In genomic region chr17:82309656-82310570, GRCh38 we compare ENCODE assay signal across 29 cellular contexts. TPM values are rescaled to one million over a fixed set of nuclear protein-coding genes. Genes with fewer than 3 reads are reported as not detected.
A peak's percentile ranks its signal among the peaks of the same experiment; 100 is the strongest.
DNase-seq lines count a peak whose midpoint lies in the region; ATAC-seq, FAIRE-seq and TF ChIP-seq lines count a peak whose summit lies in the region.
"Had no signal": no experiment of that assay in that cellular context is flagged by ENCODE, and none has a peak within 500 bp of the region (broad histone marks: within the 10 kb centered on the region; RNA-seq: fewer than 3 reads in every experiment).

No MANE protein-coding gene starts in this region.

- H3K36me3 Mint-ChIP-seq in CD4-positive, alpha-beta T cell (ENCODE audit: low read depth): peaks cover 13% of the 10 kb centered on the region
- H3K36me3 Mint-ChIP-seq: memory B cell had no signal

- no peak for ATAC-seq in CD4-positive, alpha-beta T cell (ENCODE audit: poor library complexity)
- ATAC-seq in DND-41 (ENCODE audit: insufficient read depth, low read depth) (no peak), GM12878 (no peak), right lobe of liver (peak; percentile 50 to 75 (median 68))
- ATAC-seq: effector memory CD8-positive, alpha-beta T cell; T-cell had no signal

- H4K20me1 ChIP-seq in DND-41 (ENCODE audit: insufficient read depth, low read length) (no peaks in the 10 kb centered on the region), GM12878 (ENCODE audit: control insufficient read depth, insufficient read depth) (no peaks in the 10 kb centered on the region)

- DNase-seq in CD4-positive, alpha-beta T cell: no peak
- DNase-seq in DND-41 (no peak), GM12878 (ENCODE audit: low read depth, low spot score) (no peak), right lobe of liver (peak in 1 of 3 donors; percentile 22), brain microvascular endothelial cell (no peak), HCEC 1CT (no peak), NCI-H1436 (lab: John Stamatoyannopoulos, UW) (no peak)
- no peak for DNase-seq in activated CD8-positive, alpha-beta memory T cell treated with anti-CD3 and anti-CD28 coated beads, Interleukin-2, amount 50 U/mL, for 4 hours
- DNase-seq: activated CD4-positive, alpha-beta T cell treated with anti-CD3 and anti-CD28 coated beads, Interleukin-2, amount 50 U/mL, for 4 hours; activated CD8-positive, alpha-beta memory T cell treated with anti-CD3 and anti-CD28 coated beads, Interleukin-2, amount 50 U/mL, for 48 hours; activated effector memory CD4-positive, alpha-beta T cell treated with Interleukin-2 at 50 U/mL for 16 hours; caudate nucleus; cortex of kidney; effector memory CD8-positive, alpha-beta T cell; immature natural killer cell; NCI-H1694; NCI-H2171 treated with DMSO at 0.1 percent for 48 hours; NCI-H510A; retina; spleen; T-cell had no signal

- H3K4me3 ChIP-seq in DND-41 (ENCODE audit: low read depth in 1 of 2, low read length in 2 of 2) (no peak overlapping the region), GM12878 (no peak overlapping the region), right lobe of liver (no peak overlapping the region), brain microvascular endothelial cell (ENCODE audit: low read depth, low read length) (no peak overlapping the region)
- H3K4me3 ChIP-seq: ovary, spleen, tibial nerve had no signal

- H3K27me3 ChIP-seq in CD4-positive, alpha-beta T cell (ENCODE audit: control insufficient read depth, insufficient read depth, low read length): no peaks in the 10 kb centered on the region
- no peaks in the 10 kb centered on the region for H3K27me3 ChIP-seq in DND-41 (ENCODE audit: insufficient read depth, low read length, poor library complexity)
- peaks cover 0 to 2% of the 10 kb centered on the region in 2 experiments; a peak in 2 of 4 replicates for H3K27me3 ChIP-seq in GM12878 (replicated peaks in 1 of 2; ENCODE audit: control insufficient read depth in 2 of 2, insufficient read depth in 2 of 2, low read length in 1 of 2)
- no peaks in the 10 kb centered on the region for H3K27me3 ChIP-seq in right lobe of liver
- peaks cover 13% of the 10 kb centered on the region for H3K27me3 ChIP-seq in brain microvascular endothelial cell (replicated peaks)
- H3K27me3 ChIP-seq: ovary had no signal

- FAIRE-seq in GM12878 (lab: Jason Lieb, UNC): no peak
- FAIRE-seq: TTC549 had no signal

- in situ Hi-C loops in GM12878 (cut with MboI): no loop called here
- in situ Hi-C loops in brain microvascular endothelial cell (cut with HindIII; ENCODE audit: low pct_ligation_motif_present, low sequenced_read_pairs): no loop called here

- H3K4me1 Mint-ChIP-seq in CD4-positive, alpha-beta T cell (ENCODE audit: low read depth): peaks cover 31% of the 10 kb centered on the region

- no peak for TF ChIP-seq CTCF in CD4-positive, alpha-beta T cell (IDR thresholded peaks at IDR 0.05)
- TF ChIP-seq CTCF in DND-41 (IDR thresholded peaks at IDR 0.05; ENCODE audit: borderline replicate concordance, extremely low read depth, low read length, poor library complexity, severe bottlenecking): no peak
- TF ChIP-seq CTCF in GM12878 (IDR thresholded peaks at IDR 0.05 in 2 of 3, conservative IDR thresholded peaks at IDR 0.05 in 1 of 3; ENCODE audit: control insufficient read depth in 2 of 3, extremely low read depth in 1 of 3, insufficient read depth in 1 of 3, low read depth in 3 of 3, low read length in 3 of 3): no peak
- TF ChIP-seq CTCF in right lobe of liver (IDR thresholded peaks at IDR 0.05): no peak
- TF ChIP-seq CTCF in brain microvascular endothelial cell (IDR thresholded peaks at IDR 0.05; ENCODE audit: low read depth, low read length, missing control alignments): no peak

- SMC1A ChIA-PET in GM12878 (lab: Charles Lee; ENCODE audit: uncharacterized antibody, unreplicated experiment): interaction anchor here (1.6 to 2.5 kb wide), 2 partner anchors 9 to 11 kb away, joined by 4 to 9 read pairs; no protein-coding TSS in a partner anchor

- no peaks in the 10 kb centered on the region for H3K9me3 ChIP-seq in CD4-positive, alpha-beta T cell (ENCODE audit: control insufficient read depth, low read length)
- H3K9me3 ChIP-seq in DND-41 (ENCODE audit: insufficient read depth, low read length, severe bottlenecking): no peaks in the 10 kb centered on the region
- H3K9me3 ChIP-seq in GM12878 (replicated peaks; ENCODE audit: control insufficient read depth, insufficient read depth, low read length): no peaks in the 10 kb centered on the region
- no peaks in the 10 kb centered on the region for H3K9me3 ChIP-seq in right lobe of liver
- H3K9me3 ChIP-seq: ovary, spleen, tibial nerve had no signal

- no peak for TF ChIP-seq EP300 in GM12878 (IDR thresholded peaks at IDR 0.05; ENCODE audit: borderline replicate concordance in 1 of 2, control insufficient read depth in 1 of 2, low read depth in 2 of 2, low read length in 2 of 2)

- H2AFZ ChIP-seq in DND-41 (ENCODE audit: low read depth, low read length) (no peak overlapping the region), GM12878 (ENCODE audit: control insufficient read depth, low read depth, low read length) (no peak overlapping the region)

- RAD21 ChIA-PET in GM12878 (lab: Charles Lee; ENCODE audit: unreplicated experiment): interaction anchor here (1.1 kb wide), 1 partner anchor 16 kb away, joined by 3 read pairs; no protein-coding TSS in a partner anchor

- CTCF ChIA-PET in CD4-positive, alpha-beta T cell (lab: Charles Lee): no interaction called here
- CTCF ChIA-PET in GM12878 (lab: Yijun Ruan, JAX): interaction anchor here (0.6 to 1.0 kb wide), 3 partner anchors 9 to 306 kb away, joined by 3 read pairs; no protein-coding TSS in a partner anchor

- no peak overlapping the region for H3K9ac ChIP-seq in DND-41 (ENCODE audit: low read depth, low read length)
- no peak overlapping the region for H3K9ac ChIP-seq in GM12878 (ENCODE audit: control insufficient read depth, insufficient read depth, low read length)

- H3K9me3 Mint-ChIP-seq in CD4-positive, alpha-beta T cell: no peaks in the 10 kb centered on the region
- H3K9me3 Mint-ChIP-seq: effector memory CD8-positive, alpha-beta T cell; IgD-negative memory B cell; immature natural killer cell; memory B cell; T-cell had no signal

- 41% methylated on average over 27 of the region's 27 CpGs for WGBS in GM12878 (ENCODE audit: insufficient coverage, insufficient replicate concordance, low lambda C conversion rate, missing lambda C conversion rate)
- WGBS in right lobe of liver (ENCODE audit: insufficient coverage, low coverage, low lambda C conversion rate, missing lambda C conversion rate): 53% methylated on average over 22 of the region's 27 CpGs

- H3K27me3 Mint-ChIP-seq in CD4-positive, alpha-beta T cell: no peaks in the 10 kb centered on the region
- H3K27me3 Mint-ChIP-seq: effector memory CD8-positive, alpha-beta T cell; T-cell had no signal

- TF ChIP-seq RAD21 in GM12878 (IDR thresholded peaks at IDR 0.05; ENCODE audit: insufficient read depth, low read depth, low read length): no peak

- peaks cover 18% of the 10 kb centered on the region for H3K36me3 ChIP-seq in DND-41 (ENCODE audit: insufficient read depth, low read length)
- H3K36me3 ChIP-seq in GM12878 (ENCODE audit: control insufficient read depth in 2 of 2, insufficient read depth in 2 of 2, low read length in 1 of 2): no peaks in the 10 kb centered on the region
- H3K36me3 ChIP-seq in right lobe of liver: no peaks in the 10 kb centered on the region
- H3K36me3 ChIP-seq in brain microvascular endothelial cell (replicated peaks): no peaks in the 10 kb centered on the region
- H3K36me3 ChIP-seq: ovary, tibial nerve had no signal

- no peak overlapping the region for H3K27ac Mint-ChIP-seq in CD4-positive, alpha-beta T cell
- H3K27ac Mint-ChIP-seq: IgD-negative memory B cell, memory B cell, T-cell had no signal

- H3K27ac ChIP-seq in CD4-positive, alpha-beta T cell (ENCODE audit: low read depth, low read length): no peak overlapping the region
- H3K27ac ChIP-seq in DND-41 (ENCODE audit: low read length): peak overlapping the region; percentile 47
- H3K27ac ChIP-seq in GM12878 (ENCODE audit: control insufficient read depth, insufficient read depth): no peak overlapping the region
- no peak overlapping the region for H3K27ac ChIP-seq in right lobe of liver
- no peak overlapping the region for H3K27ac ChIP-seq in brain microvascular endothelial cell
- H3K27ac ChIP-seq: ovary, RWPE1, spleen, tibial nerve had no signal

- TF ChIP-seq POLR2A in GM12878 (IDR thresholded peaks at IDR 0.05; ENCODE audit: low read depth, low read length) (no peak), right lobe of liver (IDR thresholded peaks at IDR 0.05) (no peak)

- H3K4me2 ChIP-seq in DND-41 (ENCODE audit: insufficient read depth, low read length) (no peak overlapping the region), GM12878 (ENCODE audit: control insufficient read depth, insufficient read depth) (no peak overlapping the region)

- POLR2A ChIA-PET in CD4-positive, alpha-beta T cell (lab: Charles Lee): no interaction called here
- POLR2A ChIA-PET in GM12878 (lab: Charles Lee): interaction anchor here (0.9 to 6.2 kb wide), 2 partner anchors 8 to 18 kb away, joined by 3 to 32 read pairs; no protein-coding TSS in a partner anchor

- H3K4me1 ChIP-seq in DND-41 (ENCODE audit: insufficient read depth, low read length): peaks cover 33% of the 10 kb centered on the region
- H3K4me1 ChIP-seq in GM12878 (ENCODE audit: control insufficient read depth, insufficient read depth, low read length): no peaks in the 10 kb centered on the region; the same call in 1 of the 2 replicates
- H3K4me1 ChIP-seq in right lobe of liver: no peaks in the 10 kb centered on the region

- H3K79me2 ChIP-seq in DND-41 (ENCODE audit: insufficient read depth, low read length) (peaks cover 1% of the 10 kb centered on the region; the same call in 1 of the 2 replicates), GM12878 (ENCODE audit: control insufficient read depth, insufficient read depth, low read length) (no peaks in the 10 kb centered on the region)

- intact Hi-C loops in CD4-positive, alpha-beta T cell (cut with DNase I, micrococcal nuclease): no loop called here
- intact Hi-C loops in GM12878 (cut with micrococcal nuclease; ENCODE audit: unreplicated experiment) (no loop called here), right lobe of liver (cut with DNase I) (no loop called here)

- peak overlapping the region; percentile 63 for H3K4me3 Mint-ChIP-seq in CD4-positive, alpha-beta T cell
- H3K4me3 Mint-ChIP-seq: IgD-negative memory B cell, memory B cell, T-cell had no signal

- no TSS peak for BruUV-seq in GM12878 (replicated peaks; lab: Mats Ljungman, UMichigan)

RNA-seq across cellular contexts. Expression of gene CD7, which starts 7.5 kb away (rescaled TPM):
- 100 to 1,000 TPM; 225 to 234 TPM for total RNA-seq in CD4-positive, alpha-beta T cell
- not detected in 2 replicates for total RNA-seq in GM12878 (2013; cell fraction: nucleolus; rRNA removed)
- total RNA-seq in GM12878 (2014; rRNA removed) (not detected in 2 replicates), GM12878 (2014; rRNA removed; fragmentation: Illumina TruSeq; extraction: Trizol) (not detected in 2 replicates), GM12878 (2021) (0.33 TPM in 1 of 2 replicates, not detected in the other), right lobe of liver (1 to 10 TPM in 4 of 6 experiments, under 1 TPM in 2; 0.31 to 3.2 (median 1.3) TPM)
- not detected for polyA plus RNA-seq in GM12878 (2011; ENCODE audit: low read depth)
- polyA plus RNA-seq in GM12878 (2011; rRNA removed) (not detected in 2 replicates), GM12878 (2014; fragmentation: Illumina TruSeq; extraction: Trizol) (not detected in 2 replicates), GM12878 (2014; fragmentation: Nextera tagmentation; extraction: Ambion mirVana) (not detected), GM12878 (2014; rRNA removed) (0.60 TPM in 1 of 2 replicates, not detected in the other), GM12878 (2016; fragmentation: Nextera tagmentation; extraction: Ambion mirVana) (not detected)
- polyA plus RNA-seq in GM12878 (2011; cell fraction: cytosol; rRNA removed): 0.07 and 0.18 TPM in 2 replicates
- 0.33 and 0.53 TPM in 2 replicates for polyA plus RNA-seq in GM12878 (2011; cell fraction: nucleus; rRNA removed)
- 0.14 TPM in 1 of 2 replicates, not detected in the other for polyA plus RNA-seq in GM12878 (2012)
- not detected in 2 replicates for polyA minus RNA-seq in GM12878 (2011; rRNA and poly(A)+ RNA removed)
- polyA minus RNA-seq in GM12878 (2011; cell fraction: cytosol; rRNA and poly(A)+ RNA removed): not detected in 2 replicates
- 0.19 TPM in 1 of 2 replicates, not detected in the other for polyA minus RNA-seq in GM12878 (2011; cell fraction: nucleus; rRNA and poly(A)+ RNA removed)
- total RNA-seq: epithelial cell of proximal tubule had no signal
- polyA plus RNA-seq: neural cell had no signal

RNA-seq across cellular contexts. Expression of gene SECTM1, which starts 23.7 kb away (rescaled TPM):
- total RNA-seq in CD4-positive, alpha-beta T cell: 1 to 10 TPM; 2.1 to 3.1 TPM
- not detected in 2 replicates for total RNA-seq in GM12878 (2013; cell fraction: nucleolus; rRNA removed)
- total RNA-seq in GM12878 (2014; rRNA removed) (not detected in 2 replicates), GM12878 (2014; rRNA removed; fragmentation: Illumina TruSeq; extraction: Trizol) (not detected in 2 replicates), GM12878 (2021) (0.08 TPM in 1 of 2 replicates, not detected in the other), right lobe of liver (1 to 10 TPM; 3.9 to 7.4 (median 5.8) TPM)
- not detected for polyA plus RNA-seq in GM12878 (2011; ENCODE audit: low read depth)
- polyA plus RNA-seq in GM12878 (2011; rRNA removed) (0.12 TPM in 1 of 2 replicates, not detected in the other), GM12878 (2014; fragmentation: Illumina TruSeq; extraction: Trizol) (0.10 TPM in 1 of 2 replicates, not detected in the other), GM12878 (2014; fragmentation: Nextera tagmentation; extraction: Ambion mirVana) (not detected), GM12878 (2014; rRNA removed) (0.11 TPM in 1 of 2 replicates, not detected in the other), GM12878 (2016; fragmentation: Nextera tagmentation; extraction: Ambion mirVana) (under 1 TPM in 1 of 2 experiments, not detected in 1; 0.13 TPM)
- 0.15 and 0.22 TPM in 2 replicates for polyA plus RNA-seq in GM12878 (2011; cell fraction: cytosol; rRNA removed)
- 0.09 and 0.21 TPM in 2 replicates for polyA plus RNA-seq in GM12878 (2011; cell fraction: nucleus; rRNA removed)
- polyA plus RNA-seq in GM12878 (2012): 0.07 TPM in 1 of 2 replicates, not detected in the other
- polyA minus RNA-seq in GM12878 (2011; rRNA and poly(A)+ RNA removed): 0.10 TPM in 1 of 2 replicates, not detected in the other
- not detected in 2 replicates for polyA minus RNA-seq in GM12878 (2011; cell fraction: cytosol; rRNA and poly(A)+ RNA removed)
- not detected in 2 replicates for polyA minus RNA-seq in GM12878 (2011; cell fraction: nucleus; rRNA and poly(A)+ RNA removed)
- polyA plus RNA-seq: neural cell had no signal

RNA-seq across cellular contexts. Expression of gene CSNK1D, which starts 36.4 kb away (rescaled TPM):
- 100 to 1,000 TPM; 277 to 286 TPM for total RNA-seq in CD4-positive, alpha-beta T cell
- total RNA-seq in GM12878 (2013; cell fraction: nucleolus; rRNA removed): 85.1 and 93.8 TPM in 2 replicates
- total RNA-seq in GM12878 (2014; rRNA removed) (17.3 and 25.0 TPM in 2 replicates), GM12878 (2014; rRNA removed; fragmentation: Illumina TruSeq; extraction: Trizol) (26.4 and 27.8 TPM in 2 replicates), GM12878 (2021) (85.5 and 94.2 TPM in 2 replicates), right lobe of liver (10 to 100 TPM; 32.7 to 73.0 (median 45.9) TPM)
- polyA plus RNA-seq in GM12878 (2011; ENCODE audit: low read depth): 42.9 TPM
- polyA plus RNA-seq in GM12878 (2011; rRNA removed) (40.7 and 54.4 TPM in 2 replicates), GM12878 (2014; fragmentation: Illumina TruSeq; extraction: Trizol) (72.5 and 105 TPM in 2 replicates), GM12878 (2014; fragmentation: Nextera tagmentation; extraction: Ambion mirVana) (10 to 100 TPM in 1 of 2 experiments, 1 to 10 TPM in 1; 5.7 to 13.0 TPM), GM12878 (2014; rRNA removed) (74.9 and 90.3 TPM in 2 replicates), GM12878 (2016; fragmentation: Nextera tagmentation; extraction: Ambion mirVana) (10 to 100 TPM; 61.8 to 63.4 TPM)
- polyA plus RNA-seq in GM12878 (2011; cell fraction: cytosol; rRNA removed): 58.6 and 69.9 TPM in 2 replicates
- polyA plus RNA-seq in GM12878 (2011; cell fraction: nucleus; rRNA removed): 236 and 302 TPM in 2 replicates
- polyA plus RNA-seq in GM12878 (2012): 62.0 and 78.9 TPM in 2 replicates
- 53.9 and 56.8 TPM in 2 replicates for polyA minus RNA-seq in GM12878 (2011; rRNA and poly(A)+ RNA removed)
- polyA minus RNA-seq in GM12878 (2011; cell fraction: cytosol; rRNA and poly(A)+ RNA removed): 25.1 and 26.0 TPM in 2 replicates
- 38.6 and 73.4 TPM in 2 replicates for polyA minus RNA-seq in GM12878 (2011; cell fraction: nucleus; rRNA and poly(A)+ RNA removed)

RNA-seq across cellular contexts. Expression of gene TEX19, which starts 49.1 kb away (rescaled TPM):
- total RNA-seq in CD4-positive, alpha-beta T cell: not detected
- total RNA-seq in GM12878 (2013; cell fraction: nucleolus; rRNA removed): not detected in 2 replicates
- total RNA-seq in GM12878 (2014; rRNA removed) (0.11 TPM in 1 of 2 replicates, not detected in the other), GM12878 (2014; rRNA removed; fragmentation: Illumina TruSeq; extraction: Trizol) (0.14 and 0.22 TPM in 2 replicates), GM12878 (2021) (0.19 TPM in 1 of 2 replicates, not detected in the other), right lobe of liver (not detected)
- polyA plus RNA-seq in GM12878 (2011; ENCODE audit: low read depth): not detected
- polyA plus RNA-seq in GM12878 (2011; rRNA removed) (0.26 and 0.27 TPM in 2 replicates), GM12878 (2014; fragmentation: Illumina TruSeq; extraction: Trizol) (0.09 TPM in 1 of 2 replicates, not detected in the other), GM12878 (2014; fragmentation: Nextera tagmentation; extraction: Ambion mirVana) (under 1 TPM in 1 of 2 experiments, not detected in 1; 0.03 TPM), GM12878 (2014; rRNA removed) (0.05 and 0.32 TPM in 2 replicates), GM12878 (2016; fragmentation: Nextera tagmentation; extraction: Ambion mirVana) (under 1 TPM in 1 of 2 experiments, not detected in 1; 0.13 TPM)
- 0.33 and 0.39 TPM in 2 replicates for polyA plus RNA-seq in GM12878 (2011; cell fraction: cytosol; rRNA removed)
- 0.18 and 0.19 TPM in 2 replicates for polyA plus RNA-seq in GM12878 (2011; cell fraction: nucleus; rRNA removed)
- 0.07 TPM in 1 of 2 replicates, not detected in the other for polyA plus RNA-seq in GM12878 (2012)
- 0.22 and 0.62 TPM in 2 replicates for polyA minus RNA-seq in GM12878 (2011; rRNA and poly(A)+ RNA removed)
- not detected in 2 replicates for polyA minus RNA-seq in GM12878 (2011; cell fraction: cytosol; rRNA and poly(A)+ RNA removed)
- polyA minus RNA-seq in GM12878 (2011; cell fraction: nucleus; rRNA and poly(A)+ RNA removed): not detected in 2 replicates
- total RNA-seq: epithelial cell of proximal tubule, ovary, spleen, T-cell, tibial nerve had no signal
- polyA plus RNA-seq: immature natural killer cell, neural cell, ovary, spleen had no signal

Comparison
In these comparisons a context has a peak if more than half of its experiments do, and no peak if none do; other contexts are left out.
1. ATAC-seq: peak in right lobe of liver (4 of 4); none in CD4-positive, alpha-beta T cell (single experiment), DND-41 (single experiment) and GM12878 (single experiment).
2. RNA of gene CD7, which starts 7.5 kb away (total RNA-seq): 225 to 234 TPM in CD4-positive, alpha-beta T cell; 0.31 to 3.2 TPM in right lobe of liver and 0.33 TPM in GM12878; every median in the first group is over 10 times any median in the second.